11 cellular contexts compared by ENCODE assay signal in genomic region chr10:84397735-84398144, GRCh38.
DNase-seq lines count a peak whose midpoint lies in the region; ATAC-seq and TF ChIP-seq lines count a peak whose summit lies in the region.
"Had no signal": no experiment of that assay in that cellular context is flagged by ENCODE, and none has a peak within 500 bp of the region (broad histone marks: within the 10 kb centered on the region; RNA-seq: fewer than 3 reads in every experiment).

No MANE protein-coding gene starts in this region.

- H3K9me3 ChIP-seq in CD4-positive, alpha-beta memory T cell (ENCODE audit: control insufficient read depth in 1 of 2, low read length in 2 of 2), result no peaks in the 10 kb centered on the region
- H3K9me3 ChIP-seq: tibial nerve had no signal

- intact Hi-C loops in CD4-positive, alpha-beta memory T cell (cut with micrococcal nuclease), result loop anchor here (2.0 kb wide), 1 partner anchor 15 kb away; no protein-coding TSS in a partner anchor

- peaks cover 6% of the 10 kb centered on the region for H3K4me1 ChIP-seq in CD4-positive, alpha-beta memory T cell (ENCODE audit: insufficient read depth, low read length)

- CTCF ChIA-PET in CD4-positive, alpha-beta memory T cell (lab: Charles Lee; ENCODE audit: partially characterized antibody), result interaction anchor here (0.9 to 2.5 kb wide), 5 partner anchors 32 to 142 kb away, joined by 3 to 9 read pairs (median 6); no protein-coding TSS in a partner anchor

- POLR2A ChIA-PET in CD4-positive, alpha-beta memory T cell (lab: Charles Lee; ENCODE audit: partially characterized antibody), result no interaction called here

- no peaks in the 10 kb centered on the region for H3K27me3 Mint-ChIP-seq in nephron progenitor cell (ENCODE audit: low read depth, poor library complexity)
- H3K27me3 Mint-ChIP-seq in CD4-positive, alpha-beta memory T cell, result no peaks in the 10 kb centered on the region

- H3K4me3 ChIP-seq in CD4-positive, alpha-beta memory T cell (ENCODE audit: low read length in 2 of 2), result no peak overlapping the region
- H3K4me3 ChIP-seq: tibial nerve had no signal

- DNase-seq in NCI-H748 (lab: John Stamatoyannopoulos, UW; ENCODE audit: unreplicated experiment), result peak; percentile 41
- no peak for DNase-seq in nephron progenitor cell
- no peak for DNase-seq in NCI-H524 (lab: John Stamatoyannopoulos, UW)
- DNase-seq in SW480 (ENCODE audit: low spot score), result no peak
- no peak for DNase-seq in CD4-positive, alpha-beta memory T cell
- DNase-seq in HuH-7 (ENCODE audit: low spot score), result no peak
- DNase-seq: activated T-cell treated with anti-CD3 and anti-CD28 coated beads, Interleukin-2, amount 50 U/mL, for 4 hours; Kasumi-1 had no signal

- H3K36me3 Mint-ChIP-seq in nephron progenitor cell (ENCODE audit: low read depth), result peaks cover 92% of the 10 kb centered on the region
- H3K36me3 Mint-ChIP-seq in CD4-positive, alpha-beta memory T cell, result peaks cover 42 to 49% of the 10 kb centered on the region in 2 donors

- ATAC-seq in GM18907 (IDR thresholded peaks at IDR 0.05; ENCODE audit: unreplicated experiment) (peak; percentile 64), HG02763 (IDR thresholded peaks at IDR 0.05; ENCODE audit: unreplicated experiment) (peak; percentile 45)
- ATAC-seq: activated T-cell treated with anti-CD3 and anti-CD28 coated beads, Interleukin-2, amount 50 U/mL, for 4 hours had no signal

- no peak for TF ChIP-seq CTCF in nephron progenitor cell (IDR thresholded peaks at IDR 0.05)

- no peaks in the 10 kb centered on the region for H3K27me3 ChIP-seq in CD4-positive, alpha-beta memory T cell (ENCODE audit: insufficient read depth, low read length)
- H3K27me3 ChIP-seq: tibial nerve had no signal

- no peaks in the 10 kb centered on the region for H3K36me3 ChIP-seq in CD4-positive, alpha-beta memory T cell (ENCODE audit: insufficient read depth, low read length)
- H3K36me3 ChIP-seq: tibial nerve had no signal

- H3K27ac ChIP-seq in CD4-positive, alpha-beta memory T cell (ENCODE audit: low read depth, low read length), result no peak overlapping the region

- peaks cover 61% of the 10 kb centered on the region for H3K9me3 Mint-ChIP-seq in nephron progenitor cell
- H3K9me3 Mint-ChIP-seq in CD4-positive, alpha-beta memory T cell, result peaks cover 0 to 3% (median 0%) of the 10 kb centered on the region in 8 donors

- peak overlapping the region; percentile 62 for H3K27ac Mint-ChIP-seq in nephron progenitor cell
- peak overlapping the region in 2 of 7 donors; percentile 13 to 65 for H3K27ac Mint-ChIP-seq in CD4-positive, alpha-beta memory T cell

- H3K4me1 Mint-ChIP-seq in nephron progenitor cell, result peaks cover 5% of the 10 kb centered on the region
- peaks cover 28 to 52% (median 41%) of the 10 kb centered on the region in 4 donors for H3K4me1 Mint-ChIP-seq in CD4-positive, alpha-beta memory T cell

- no peak overlapping the region for H3K4me3 Mint-ChIP-seq in nephron progenitor cell
- H3K4me3 Mint-ChIP-seq in CD4-positive, alpha-beta memory T cell, result no peak overlapping the region
- H3K4me3 Mint-ChIP-seq: activated T-cell treated with anti-CD3 and anti-CD28 coated beads, Interleukin-2, amount 50 U/mL, for 4 hours had no signal
